Comparison of ENCODE assay signal across 7 cellular contexts in genomic region chr2:127220102-127220806, GRCh38. TPM values are rescaled to one million over a fixed set of nuclear protein-coding genes. Genes with fewer than 3 reads are reported as not detected.
A peak's percentile ranks its signal among the peaks of the same experiment; 100 is the strongest.
DNase-seq lines count a peak whose midpoint lies in the region; ATAC-seq and TF ChIP-seq lines count a peak whose summit lies in the region.

A gene with protein sequence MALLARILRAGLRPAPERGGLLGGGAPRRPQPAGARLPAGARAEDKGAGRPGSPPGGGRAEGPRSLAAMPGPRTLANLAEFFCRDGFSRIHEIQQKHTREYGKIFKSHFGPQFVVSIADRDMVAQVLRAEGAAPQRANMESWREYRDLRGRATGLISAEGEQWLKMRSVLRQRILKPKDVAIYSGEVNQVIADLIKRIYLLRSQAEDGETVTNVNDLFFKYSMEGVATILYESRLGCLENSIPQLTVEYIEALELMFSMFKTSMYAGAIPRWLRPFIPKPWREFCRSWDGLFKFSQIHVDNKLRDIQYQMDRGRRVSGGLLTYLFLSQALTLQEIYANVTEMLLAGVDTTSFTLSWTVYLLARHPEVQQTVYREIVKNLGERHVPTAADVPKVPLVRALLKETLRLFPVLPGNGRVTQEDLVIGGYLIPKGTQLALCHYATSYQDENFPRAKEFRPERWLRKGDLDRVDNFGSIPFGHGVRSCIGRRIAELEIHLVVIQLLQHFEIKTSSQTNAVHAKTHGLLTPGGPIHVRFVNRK (minus strand): TSS chr2:127220299. CDS start chr2:127220270, 29 bp downstream.

- H3K9me3 Mint-ChIP-seq in activated B cell treated with CpG ODN at 0.5 μM for 24 hours (peaks cover 2% of the 10 kb centered on the region), glutamatergic neuron (ENCODE audit: unreplicated experiment) (peaks cover 6% of the 10 kb centered on the region)

- POLR2A ChIA-PET in HEK293T (lab: Yijun Ruan, JAX) = interaction anchor here (1.5 kb wide), 1 partner anchor 74 kb away, joined by 3 read pairs; no protein-coding TSS in a partner anchor
- POLR2A ChIA-PET in activated B cell treated with CpG ODN at 0.5 μM for 24 hours (lab: Charles Lee) = no interaction called here

- no peak for TF ChIP-seq CTCF in activated B cell treated with CpG ODN at 0.5 μM for 24 hours (IDR thresholded peaks at IDR 0.05)
- no peak for TF ChIP-seq CTCF in glutamatergic neuron (IDR thresholded peaks at IDR 0.05; ENCODE audit: partially characterized antibody, unreplicated experiment)

- intact Hi-C loops in activated B cell treated with CpG ODN at 0.5 μM for 24 hours (cut with micrococcal nuclease) = no loop called here

- CTCF ChIA-PET in HEK293T (lab: Yijun Ruan, JAX) = no interaction called here
- CTCF ChIA-PET in activated B cell treated with CpG ODN at 0.5 μM for 24 hours (lab: Charles Lee) = no interaction called here

- H3K36me3 Mint-ChIP-seq in activated B cell treated with CpG ODN at 0.5 μM for 24 hours (ENCODE audit: low read depth) (no peaks in the 10 kb centered on the region), glutamatergic neuron (ENCODE audit: unreplicated experiment) (no peaks in the 10 kb centered on the region)

- peak within 1 kb of the TSS; percentile 76 for H3K4me3 Mint-ChIP-seq in activated B cell treated with CpG ODN at 0.5 μM for 24 hours
- H3K4me3 Mint-ChIP-seq in glutamatergic neuron (ENCODE audit: unreplicated experiment) = peak within 1 kb of the TSS; percentile 92

- H3K4me1 Mint-ChIP-seq in activated B cell treated with CpG ODN at 0.5 μM for 24 hours = peaks cover 28% of the 10 kb centered on the region
- H3K4me1 Mint-ChIP-seq in glutamatergic neuron (ENCODE audit: low read depth, unreplicated experiment) = peaks cover 2% of the 10 kb centered on the region

- ATAC-seq in activated B cell treated with CpG ODN at 0.5 μM for 24 hours (ENCODE audit: low read depth) (peak; percentile 25), GM19324 (IDR thresholded peaks at IDR 0.05; ENCODE audit: low FRiP score, unreplicated experiment) (no peak)

- H3K27ac Mint-ChIP-seq in activated B cell treated with CpG ODN at 0.5 μM for 24 hours (peak within 1 kb of the TSS; percentile 46), glutamatergic neuron (ENCODE audit: unreplicated experiment) (peak within 1 kb of the TSS; percentile 79)

- H3K27me3 Mint-ChIP-seq in activated B cell treated with CpG ODN at 0.5 μM for 24 hours (peaks cover 52% of the 10 kb centered on the region), glutamatergic neuron (ENCODE audit: unreplicated experiment) (peaks cover 12% of the 10 kb centered on the region)

- peak; percentile 50 for DNase-seq in HEK293T (ENCODE audit: extremely low spot score)
- no peak for DNase-seq in activated B cell treated with CpG ODN at 0.5 μM for 24 hours
- peak; percentile 43 for DNase-seq in glutamatergic neuron
- DNase-seq in renal cortical epithelial cell (ENCODE audit: low read depth) = peak; percentile 38
- DNase-seq in NCI-H1694 treated with DMSO at 0.1 percent for 48 hours (lab: John Stamatoyannopoulos, UW) = no peak
- no peak for DNase-seq in NCI-H2107 treated with DMSO at 0.1 percent for 48 hours (lab: John Stamatoyannopoulos, UW; ENCODE audit: unreplicated experiment)

TF ChIP-seq in HEK293T, 16 proteins besides CTCF, POLR2A, EP300 and RAD21:
- TF ChIP-seq ZNF384 (IDR thresholded peaks at IDR 0.05) (no peak), TARDBP (IDR thresholded peaks at IDR 0.05) (no peak), NFRKB (IDR thresholded peaks at IDR 0.05) (no peak), HDGF (IDR thresholded peaks at IDR 0.05; ENCODE audit: borderline replicate concordance) (no peak), FOXK2 (IDR thresholded peaks at IDR 0.05) (no peak), FOXM1 (IDR thresholded peaks at IDR 0.05; ENCODE audit: borderline replicate concordance) (no peak), SUZ12 (IDR thresholded peaks at IDR 0.05) (no peak), ARNT (IDR thresholded peaks at IDR 0.05) (no peak), LEF1 (IDR thresholded peaks at IDR 0.05; ENCODE audit: borderline replicate concordance) (no peak), ELF4 (IDR thresholded peaks at IDR 0.05) (no peak), L3MBTL2 (conservative IDR thresholded peaks at IDR 0.05) (no peak), BHLHE40 (IDR thresholded peaks at IDR 0.05; ENCODE audit: borderline replicate concordance) (no peak), SP1 (IDR thresholded peaks at IDR 0.05) (no peak), FOXA1 (IDR thresholded peaks at IDR 0.05) (no peak), CTBP1 (IDR thresholded peaks at IDR 0.05; ENCODE audit: borderline replicate concordance) (no peak)
- TF ChIP-seq, protein P1, sequence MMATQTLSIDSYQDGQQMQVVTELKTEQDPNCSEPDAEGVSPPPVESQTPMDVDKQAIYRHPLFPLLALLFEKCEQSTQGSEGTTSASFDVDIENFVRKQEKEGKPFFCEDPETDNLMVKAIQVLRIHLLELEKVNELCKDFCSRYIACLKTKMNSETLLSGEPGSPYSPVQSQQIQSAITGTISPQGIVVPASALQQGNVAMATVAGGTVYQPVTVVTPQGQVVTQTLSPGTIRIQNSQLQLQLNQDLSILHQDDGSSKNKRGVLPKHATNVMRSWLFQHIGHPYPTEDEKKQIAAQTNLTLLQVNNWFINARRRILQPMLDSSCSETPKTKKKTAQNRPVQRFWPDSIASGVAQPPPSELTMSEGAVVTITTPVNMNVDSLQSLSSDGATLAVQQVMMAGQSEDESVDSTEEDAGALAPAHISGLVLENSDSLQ (IDR thresholded peaks at IDR 0.05) = no peak

RNA-seq across cellular contexts. Expression of the gene that starts here (rescaled TPM):
- total RNA-seq in activated B cell treated with CpG ODN at 0.5 μM for 24 hours = not detected in 2 replicates
- total RNA-seq in glutamatergic neuron (ENCODE audit: unreplicated experiment) = 4.3 TPM
- total RNA-seq in renal cortical epithelial cell = 1.5 and 1.7 TPM in 2 replicates

Comparison
In these comparisons a context has a peak if more than half of its experiments do, and no peak if none do; other contexts are left out.
1. Peak in ATAC-seq in activated B cell treated with CpG ODN at 0.5 μM for 24 hours; RNA of the gene not detected or under 1 TPM.
2. DNase-seq: peak in HEK293T (single experiment), glutamatergic neuron (single experiment) and renal cortical epithelial cell (single experiment); none in activated B cell treated with CpG ODN at 0.5 μM for 24 hours (single experiment), NCI-H1694 treated with DMSO at 0.1 percent for 48 hours (single experiment) and NCI-H2107 treated with DMSO at 0.1 percent for 48 hours (single experiment).